ENCODE assay signal across 17 cellular contexts in genomic region chr6:121897337-121897760, GRCh38.
DNase-seq lines count a peak whose midpoint lies in the region; ATAC-seq and TF ChIP-seq lines count a peak whose summit lies in the region.
"Had no signal": no experiment of that assay in that cellular context is flagged by ENCODE, and none has a peak within 500 bp of the region (broad histone marks: within the 10 kb centered on the region; RNA-seq: fewer than 3 reads in every experiment).

No MANE protein-coding gene starts in this region.

- H3K4me3 ChIP-seq in fibroblast of pulmonary artery (replicated peaks; ENCODE audit: low read depth, low read length) (no peak overlapping the region), aorta (ENCODE audit: low read length in 2 of 2) (no peak overlapping the region)
- H3K4me3 ChIP-seq: cardiac muscle cell, skin epidermis had no signal

- peaks cover 0 to 2% of the 10 kb centered on the region in 2 donors for H3K4me1 ChIP-seq in aorta (ENCODE audit: control insufficient read depth in 1 of 2, insufficient read depth in 2 of 2, low read length in 2 of 2)

- DNase-seq in amniotic epithelial cell (ENCODE audit: low read depth) (peak; percentile 56), fibroblast of pulmonary artery (ENCODE audit: low read depth) (peak; percentile 30), putamen (ENCODE audit: low spot score) (peak; percentile 5), aorta (no peak), OCI-M2 (lab: John Stamatoyannopoulos, UW; ENCODE audit: unreplicated experiment) (no peak)
- DNase-seq: activated CD4-positive, CD25-positive, alpha-beta regulatory T cell treated with anti-CD3 and anti-CD28 coated beads, Interleukin-2, amount 50 U/mL, for 72 hours; C1 segment of cervical spinal cord; islet precursor cell; Kasumi-1; NCI-H187 treated with DMSO at 0.1 percent for 48 hours; NCI-H526 treated with DMSO at 0.1 percent for 48 hours; occipital lobe; stimulated activated CD4-positive, alpha-beta T cell treated with anti-CD3 and anti-CD28 coated beads, Interleukin-4, amount 100 ng/mL, for 4 hours had no signal

- no peak overlapping the region for H3K27ac ChIP-seq in aorta (ENCODE audit: low read depth in 1 of 2, low read length in 2 of 2)
- H3K27ac ChIP-seq: cardiac muscle cell had no signal

- H3K9me3 ChIP-seq in aorta (ENCODE audit: control insufficient read depth, low read length): no peaks in the 10 kb centered on the region

- 78 to 81% methylated on average over 1 of the region's 1 CpG for WGBS in aorta, 2 donors

- H3K36me3 ChIP-seq in aorta (ENCODE audit: control insufficient read depth in 1 of 2, insufficient read depth in 2 of 2, low read length in 1 of 2): no peaks in the 10 kb centered on the region
- H3K36me3 ChIP-seq: cardiac muscle cell had no signal

- ATAC-seq in aorta (ENCODE audit: low FRiP score) (no peak), HG03571 (IDR thresholded peaks at IDR 0.05; ENCODE audit: unreplicated experiment) (no peak)

- H3K27me3 ChIP-seq in aorta (ENCODE audit: control insufficient read depth in 1 of 2, insufficient read depth in 2 of 2, low read length in 1 of 2): no peaks in the 10 kb centered on the region
- H3K27me3 ChIP-seq: cardiac muscle cell had no signal

- intact Hi-C loops in aorta (cut with DNase I): no loop called here

- no peak for TF ChIP-seq CTCF in fibroblast of pulmonary artery (IDR thresholded peaks at IDR 0.05; ENCODE audit: low read length, missing control alignments)

- TF ChIP-seq EP300 in Ishikawa (IDR thresholded peaks at IDR 0.05; ENCODE audit: borderline replicate concordance): no peak

- TF ChIP-seq RAD21 in Ishikawa (IDR thresholded peaks at IDR 0.05; ENCODE audit: low read depth): no peak

TF ChIP-seq in Ishikawa, 13 proteins besides CTCF, POLR2A, EP300 and RAD21:
- no peak for TF ChIP-seq TCF12 (IDR thresholded peaks at IDR 0.05; ENCODE audit: low read depth)
- TF ChIP-seq ZBTB7A (IDR thresholded peaks at IDR 0.05; ENCODE audit: low read depth): no peak
- TF ChIP-seq FOXM1 (IDR thresholded peaks at IDR 0.05; ENCODE audit: borderline replicate concordance, low read depth): no peak
- TF ChIP-seq NFIC (IDR thresholded peaks at IDR 0.05): peak; percentile 60
- TF ChIP-seq USF1 (IDR thresholded peaks at IDR 0.05): no peak
- no peak for TF ChIP-seq EGR1 (IDR thresholded peaks at IDR 0.05)
TF ChIP-seq in Ishikawa: peak in this region for 1.

Comparison
In these comparisons a context has a peak if more than half of its experiments do, and no peak if none do; other contexts are left out.
1. DNase-seq: peak in amniotic epithelial cell (single experiment), fibroblast of pulmonary artery (single experiment) and putamen (single experiment); none in aorta (0 of 2) and OCI-M2 (single experiment).